20 cellular contexts compared by ENCODE assay signal in the genomic region with DNA sequence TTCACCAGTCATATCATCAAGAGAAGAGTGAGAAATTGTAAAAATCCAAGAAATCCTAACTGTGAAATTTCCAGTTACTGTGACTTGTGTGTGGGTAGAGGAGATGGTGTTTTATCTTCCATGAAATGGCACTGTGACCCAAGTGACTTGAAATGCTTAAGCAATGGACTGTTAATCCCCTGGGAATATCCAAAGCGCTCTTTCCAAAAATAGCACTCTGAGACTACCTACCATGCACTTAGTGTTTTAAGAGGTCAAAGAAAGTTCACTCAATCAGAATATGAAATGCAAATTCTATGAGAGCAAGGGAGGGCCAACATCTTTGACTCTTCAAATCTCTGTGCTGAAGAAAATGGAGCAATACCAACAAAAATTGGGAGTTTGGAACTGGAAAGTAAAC.
DNase-seq lines count a peak whose midpoint lies in the region; ATAC-seq, FAIRE-seq and TF ChIP-seq lines count a peak whose summit lies in the region.
"Had no signal": no experiment of that assay in that cellular context is flagged by ENCODE, and none has a peak within 500 bp of the region (broad histone marks: within the 10 kb centered on the region; RNA-seq: fewer than 3 reads in every experiment).

No MANE protein-coding gene starts in this region.

- no peaks in the 10 kb centered on the region for H3K79me2 ChIP-seq in GM12878 (ENCODE audit: control insufficient read depth, insufficient read depth, low read length)

- no peak for TF ChIP-seq EP300 in GM12878 (IDR thresholded peaks at IDR 0.05; ENCODE audit: borderline replicate concordance in 1 of 2, control insufficient read depth in 1 of 2, low read depth in 2 of 2, low read length in 2 of 2)

- H3K4me1 ChIP-seq in BLaER1 treated with 17β-estradiol and CSF1 and Interleukin-3, amounts not matched to agents 10 nM and 100 nM, result peaks cover 5 to 20% (median 10%) of the 10 kb centered on the region in 10 experiments; a peak in 17 of 20 replicates
- peaks cover 10% of the 10 kb centered on the region for H3K4me1 ChIP-seq in GM12878 (ENCODE audit: control insufficient read depth, insufficient read depth, low read length)
- no peaks in the 10 kb centered on the region for H3K4me1 ChIP-seq in HAP-1

- RAD21 ChIA-PET in GM12878 (lab: Charles Lee; ENCODE audit: unreplicated experiment), result no interaction called here

- in situ Hi-C loops in GM12878 (cut with MboI), result no loop called here
- in situ Hi-C loops in HAP-1 (cut with MboI; ENCODE audit: low sequenced_read_pairs), result no loop called here

- SMC1A ChIA-PET in GM12878 (lab: Charles Lee; ENCODE audit: uncharacterized antibody, unreplicated experiment), result no interaction called here

- 100% methylated on average over 1 of the region's 1 CpG for WGBS in GM12878 (ENCODE audit: insufficient coverage, insufficient replicate concordance, low lambda C conversion rate, missing lambda C conversion rate)

- no peak for TF ChIP-seq POLR2A in GM12892 (IDR thresholded peaks at IDR 0.05; ENCODE audit: low read depth, low read length)
- TF ChIP-seq POLR2A in GM12878 (IDR thresholded peaks at IDR 0.05; ENCODE audit: low read depth, low read length), result no peak

- no peak for ATAC-seq in GM12878
- ATAC-seq in HG02642 (IDR thresholded peaks at IDR 0.05; ENCODE audit: poor library complexity, unreplicated experiment), result no peak
- ATAC-seq: HCT116 had no signal

- no peak overlapping the region for H3K9ac ChIP-seq in BLaER1 treated with 17β-estradiol and CSF1 and Interleukin-3, amounts not matched to agents 10 nM and 100 nM
- no peak overlapping the region for H3K9ac ChIP-seq in GM12878 (ENCODE audit: control insufficient read depth, insufficient read depth, low read length)
- H3K9ac ChIP-seq: GM23248 had no signal

- no peaks in the 10 kb centered on the region for H3K27me3 ChIP-seq in BLaER1 treated with 17β-estradiol and CSF1 and Interleukin-3, amounts not matched to agents 10 nM and 100 nM
- H3K27me3 ChIP-seq in GM12878 (replicated peaks in 1 of 2; ENCODE audit: control insufficient read depth in 2 of 2, insufficient read depth in 2 of 2, low read length in 1 of 2) (no peaks in the 10 kb centered on the region), HAP-1 (ENCODE audit: low read depth) (no peaks in the 10 kb centered on the region)

- FAIRE-seq in GM12892 (lab: Jason Lieb, UNC), result peak; percentile 77
- no peak for FAIRE-seq in GM12878 (lab: Jason Lieb, UNC)
- FAIRE-seq: G401.6, GM19239 had no signal

- no peak overlapping the region for H3K4me3 ChIP-seq in BLaER1 treated with 17β-estradiol and CSF1 and Interleukin-3, amounts not matched to agents 10 nM and 100 nM
- H3K4me3 ChIP-seq in GM12878, result no peak overlapping the region
- no peak overlapping the region for H3K4me3 ChIP-seq in HAP-1
- H3K4me3 ChIP-seq: GM23248 had no signal

- no peak for TF ChIP-seq RAD21 in GM12878 (IDR thresholded peaks at IDR 0.05; ENCODE audit: insufficient read depth, low read depth, low read length)

- peaks cover 0 to 14% (median 9%) of the 10 kb centered on the region in 11 experiments; a peak in 14 of 22 replicates for H3K9me3 ChIP-seq in BLaER1 treated with 17β-estradiol and CSF1 and Interleukin-3, amounts not matched to agents 10 nM and 100 nM (replicated peaks in 1 of 11)
- peaks cover 6% of the 10 kb centered on the region for H3K9me3 ChIP-seq in GM12878 (replicated peaks; ENCODE audit: control insufficient read depth, insufficient read depth, low read length)
- H3K9me3 ChIP-seq in HAP-1, result no peaks in the 10 kb centered on the region

- DNase-seq in GM12892 (ENCODE audit: insufficient read length) (no peak), GM12878 (ENCODE audit: low read depth, low spot score) (no peak), renal cortical epithelial cell (ENCODE audit: low read depth) (peak; percentile 22), HAP-1 (ENCODE audit: low spot score in 2 of 2) (no peak), substantia nigra (lab: John Stamatoyannopoulos, UW) (no peak)
- DNase-seq: ACHN, COR-L47, GM23248, KBM-7, MV-4-11, NCI-H1930, NCI-H446 treated with DMSO at 0.1 percent for 48 hours, NCI-H748 treated with DMSO at 0.1 percent for 48 hours, OCI-M1, SIG-M5 had no signal

- H3K4me2 ChIP-seq in BLaER1 treated with 17β-estradiol and CSF1 and Interleukin-3, amounts not matched to agents 10 nM and 100 nM, result peak overlapping the region in 7 of 11 experiments; percentile 2 to 64 (median 34); a peak in 12 of 22 replicates
- H3K4me2 ChIP-seq in GM12878 (ENCODE audit: control insufficient read depth, insufficient read depth), result no peak overlapping the region

- no peaks in the 10 kb centered on the region for H4K20me1 ChIP-seq in BLaER1 treated with 17β-estradiol and CSF1 and Interleukin-3, amounts not matched to agents 10 nM and 100 nM
- H4K20me1 ChIP-seq in GM12878 (ENCODE audit: control insufficient read depth, insufficient read depth), result no peaks in the 10 kb centered on the region

- H3K36me3 ChIP-seq in BLaER1 treated with 17β-estradiol and CSF1 and Interleukin-3, amounts not matched to agents 10 nM and 100 nM, result no peaks in the 10 kb centered on the region
- H3K36me3 ChIP-seq in GM12878 (ENCODE audit: control insufficient read depth in 2 of 2, insufficient read depth in 2 of 2, low read length in 1 of 2) (no peaks in the 10 kb centered on the region), HAP-1 (replicated peaks) (no peaks in the 10 kb centered on the region)

- CTCF ChIA-PET in GM12878 (lab: Yijun Ruan, JAX), result no interaction called here

- BruUV-seq in GM12878 (replicated peaks; lab: Mats Ljungman, UMichigan), result no TSS peak

- no peak overlapping the region for H3K27ac ChIP-seq in BLaER1 treated with 17β-estradiol and CSF1 and Interleukin-3, amounts not matched to agents 10 nM and 100 nM
- no peak overlapping the region for H3K27ac ChIP-seq in GM12878 (ENCODE audit: control insufficient read depth, insufficient read depth)
- H3K27ac ChIP-seq in substantia nigra (ENCODE audit: low read depth, low read length, poor library complexity, severe bottlenecking), result no peak overlapping the region
- H3K27ac ChIP-seq: GM23248 had no signal

- no peak overlapping the region for H2AFZ ChIP-seq in GM12878 (ENCODE audit: control insufficient read depth, low read depth, low read length)
- H2AFZ ChIP-seq: GM23248 had no signal

- no peak for TF ChIP-seq CTCF in GM12878 (IDR thresholded peaks at IDR 0.05 in 2 of 3, conservative IDR thresholded peaks at IDR 0.05 in 1 of 3; ENCODE audit: control insufficient read depth in 2 of 3, extremely low read depth in 1 of 3, insufficient read depth in 1 of 3, low read depth in 3 of 3, low read length in 3 of 3)

- intact Hi-C loops in GM12878 (cut with micrococcal nuclease; ENCODE audit: unreplicated experiment), result no loop called here

- POLR2A ChIA-PET in GM12878 (lab: Charles Lee), result no interaction called here

TF ChIP-seq in GM12878, 131 proteins besides CTCF, POLR2A, EP300 and RAD21:
- TF ChIP-seq, protein P1, sequence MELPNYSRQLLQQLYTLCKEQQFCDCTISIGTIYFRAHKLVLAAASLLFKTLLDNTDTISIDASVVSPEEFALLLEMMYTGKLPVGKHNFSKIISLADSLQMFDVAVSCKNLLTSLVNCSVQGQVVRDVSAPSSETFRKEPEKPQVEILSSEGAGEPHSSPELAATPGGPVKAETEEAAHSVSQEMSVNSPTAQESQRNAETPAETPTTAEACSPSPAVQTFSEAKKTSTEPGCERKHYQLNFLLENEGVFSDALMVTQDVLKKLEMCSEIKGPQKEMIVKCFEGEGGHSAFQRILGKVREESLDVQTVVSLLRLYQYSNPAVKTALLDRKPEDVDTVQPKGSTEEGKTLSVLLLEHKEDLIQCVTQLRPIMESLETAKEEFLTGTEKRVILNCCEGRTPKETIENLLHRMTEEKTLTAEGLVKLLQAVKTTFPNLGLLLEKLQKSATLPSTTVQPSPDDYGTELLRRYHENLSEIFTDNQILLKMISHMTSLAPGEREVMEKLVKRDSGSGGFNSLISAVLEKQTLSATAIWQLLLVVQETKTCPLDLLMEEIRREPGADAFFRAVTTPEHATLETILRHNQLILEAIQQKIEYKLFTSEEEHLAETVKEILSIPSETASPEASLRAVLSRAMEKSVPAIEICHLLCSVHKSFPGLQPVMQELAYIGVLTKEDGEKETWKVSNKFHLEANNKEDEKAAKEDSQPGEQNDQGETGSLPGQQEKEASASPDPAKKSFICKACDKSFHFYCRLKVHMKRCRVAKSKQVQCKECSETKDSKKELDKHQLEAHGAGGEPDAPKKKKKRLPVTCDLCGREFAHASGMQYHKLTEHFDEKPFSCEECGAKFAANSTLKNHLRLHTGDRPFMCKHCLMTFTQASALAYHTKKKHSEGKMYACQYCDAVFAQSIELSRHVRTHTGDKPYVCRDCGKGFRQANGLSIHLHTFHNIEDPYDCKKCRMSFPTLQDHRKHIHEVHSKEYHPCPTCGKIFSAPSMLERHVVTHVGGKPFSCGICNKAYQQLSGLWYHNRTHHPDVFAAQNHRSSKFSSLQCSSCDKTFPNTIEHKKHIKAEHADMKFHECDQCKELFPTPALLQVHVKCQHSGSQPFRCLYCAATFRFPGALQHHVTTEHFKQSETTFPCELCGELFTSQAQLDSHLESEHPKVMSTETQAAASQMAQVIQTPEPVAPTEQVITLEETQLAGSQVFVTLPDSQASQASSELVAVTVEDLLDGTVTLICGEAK (IDR thresholded peaks at IDR 0.05; ENCODE audit: borderline replicate concordance), result no peak
- 0 out of 2 replicates have a peak, but pooled peaks have one; percentile 34 for TF ChIP-seq MEF2A (IDR thresholded peaks at IDR 0.05; ENCODE audit: insufficient read depth, low read depth, low read length)
